In the genomic region with DNA sequence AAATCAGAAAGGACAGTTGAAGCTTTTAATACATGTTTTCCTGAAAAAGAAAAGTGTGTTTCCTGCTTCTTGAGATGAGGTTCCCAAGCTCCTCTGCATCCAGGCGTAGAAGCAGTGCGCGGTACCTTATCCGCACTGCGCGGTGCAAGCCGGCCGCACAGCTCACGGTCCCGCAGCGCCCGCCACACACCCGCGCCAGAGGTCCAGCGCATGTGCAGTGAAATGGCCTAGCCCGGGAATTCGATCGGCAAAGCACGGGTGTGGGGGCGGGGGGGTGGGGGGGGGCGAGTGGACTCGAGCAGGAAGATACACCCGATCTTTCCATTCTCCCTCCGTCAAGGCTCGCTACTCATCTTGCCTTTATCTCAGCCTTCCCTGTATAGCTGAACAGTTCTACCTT, we compare ENCODE assay signal across 1 cellular context.
TF ChIP-seq lines count a peak whose summit lies in the region.

No MANE protein-coding gene starts in this region.

TF ChIP-seq in H1, 55 proteins besides CTCF, POLR2A, EP300 and RAD21:
- no peak for TF ChIP-seq ZNF274 (IDR thresholded peaks at IDR 0.05; ENCODE audit: borderline replicate concordance, extremely low read depth, low read length)
